ENCODE assay signal across 36 cellular contexts in genomic region chr9:19896161-19896560, GRCh38.
"Had no signal": no experiment of that assay in that cellular context is flagged by ENCODE, and none has a peak within 500 bp of the region (broad histone marks: within the 10 kb centered on the region; RNA-seq: fewer than 3 reads in every experiment).

No MANE protein-coding gene starts in this region.

- H3K27me3 ChIP-seq: adrenal gland, body of pancreas, brain microvascular endothelial cell, breast epithelium had no signal

- ATAC-seq: activated CD4-positive, alpha-beta T cell treated with anti-CD3 and anti-CD28 coated beads for 36 hours; activated CD4-positive, CD25-positive, alpha-beta regulatory T cell treated with anti-CD3 and anti-CD28 coated beads, Interleukin-2, amount 50 U/mL, for 24 hours; activated CD8-positive, alpha-beta T cell treated with anti-CD3 and anti-CD28 coated beads, Interleukin-2, amount 10 ng/mL, durations not matched to agents 7 days and 5 days; activated naive CD4-positive, alpha-beta T cell treated with anti-CD3 and anti-CD28 coated beads, Interleukin-2, amount 50 U/mL, for 72 hours; activated T-cell treated with anti-CD3 and anti-CD28 coated beads, Interleukin-2, amount 50 U/mL, for 4 hours; activated T-cell treated with anti-CD3 and anti-CD28 coated beads, Interleukin-2, amount 50 U/mL, for 72 hours; activated T-helper 17 cell treated with anti-CD3 and anti-CD28 coated beads, Interleukin-2, amount 50 U/mL, for 72 hours; body of pancreas; WTC11 had no signal

- H3K9me3 ChIP-seq: adrenal gland, body of pancreas, breast epithelium had no signal

- FAIRE-seq: astrocyte, TTC549 had no signal

- H3K4me1 ChIP-seq: adrenal gland, body of pancreas, breast epithelium had no signal

- H3K4me3 ChIP-seq: adrenal gland, body of pancreas, breast epithelium had no signal

- H3K36me3 ChIP-seq: adrenal gland, brain microvascular endothelial cell, breast epithelium, WERI-Rb-1 had no signal

- H3K27ac ChIP-seq: adrenal gland, body of pancreas, brain microvascular endothelial cell, WERI-Rb-1 had no signal

- DNase-seq: activated CD4-positive, alpha-beta memory T cell treated with anti-CD3 and anti-CD28 coated beads, Interleukin-2, amount 10 ng/mL, durations not matched to agents 7 days and 5 days; activated CD4-positive, alpha-beta T cell treated with anti-CD3 and anti-CD28 coated beads for 1 hour; activated CD4-positive, alpha-beta T cell treated with anti-CD3 and anti-CD28 coated beads for 36 hours; activated CD4-positive, alpha-beta T cell treated with anti-CD3 and anti-CD28 coated beads for 48 hours; activated CD4-positive, alpha-beta T cell treated with anti-CD3 and anti-CD28 coated beads, Interleukin-2, amount 10 ng/mL, durations not matched to agents 7 days and 5 days; activated CD4-positive, alpha-beta T cell treated with anti-CD3 and anti-CD28 coated beads, Interleukin-2, amount 50 U/mL, for 48 hours; activated CD4-positive, CD25-positive, alpha-beta regulatory T cell; activated CD8-positive, alpha-beta memory T cell treated with anti-CD3 and anti-CD28 coated beads, Interleukin-2, amount 50 U/mL, for 4 hours; activated CD8-positive, alpha-beta T cell treated with anti-CD3 and anti-CD28 coated beads, Interleukin-2, amount 10 ng/mL, durations not matched to agents 7 days and 5 days; activated effector memory CD4-positive, alpha-beta T cell treated with anti-CD3 and anti-CD28 coated beads, Interleukin-2, amount 50 U/mL, for 16 hours; activated gamma-delta T cell treated with Interleukin-2 at 50 U/mL for 16 hours; activated naive CD4-positive, alpha-beta T cell; activated naive CD4-positive, alpha-beta T cell treated with anti-CD3 and anti-CD28 coated beads for 36 hours; activated naive CD4-positive, alpha-beta T cell treated with anti-CD3 and anti-CD28 coated beads, Interleukin-2, amount 50 U/mL, for 16 hours; activated naive CD8-positive, alpha-beta T cell treated with anti-CD3 and anti-CD28 coated beads for 36 hours; activated T-cell treated with anti-CD3 and anti-CD28 coated beads for 4 hours; activated T-cell treated with anti-CD3 and anti-CD28 coated beads, Interleukin-2, amount 50 U/mL, for 1 hour; activated T-cell treated with anti-CD3 and anti-CD28 coated beads, Interleukin-2, amount 50 U/mL, for 4 hours; activated T-cell treated with anti-CD3 and anti-CD28 coated beads, Interleukin-2, amount 50 U/mL, for 72 hours; adrenal gland; amniotic stem cell; aorta; body of pancreas; brain microvascular endothelial cell; central memory CD4-positive, alpha-beta T cell; T-helper 1 cell; T-helper 2 cell; T-helper 9 cell; WERI-Rb-1 had no signal
